ENCODE assay signal across 13 cellular contexts in genomic region chr2:105325389-105325963, GRCh38. TPM values are rescaled to one million over a fixed set of nuclear protein-coding genes. Genes with fewer than 3 reads are reported as not detected.
A peak's percentile ranks its signal among the peaks of the same experiment; 100 is the strongest.
DNase-seq lines count a peak whose midpoint lies in the region; ATAC-seq and TF ChIP-seq lines count a peak whose summit lies in the region.
"Had no signal": no experiment of that assay in that cellular context is flagged by ENCODE, and none has a peak within 500 bp of the region (broad histone marks: within the 10 kb centered on the region; RNA-seq: fewer than 3 reads in every experiment).

No MANE protein-coding gene starts in this region.

- peak; percentile 27 for DNase-seq in AG09309 (ENCODE audit: low read depth)
- peak in 1 of 2 experiments; percentile 51 for DNase-seq in HL-60 (ENCODE audit: low read depth in 1 of 2, low spot score in 1 of 2)
- DNase-seq in astrocyte of the spinal cord (ENCODE audit: low read depth, low spot score) = peak; percentile 64
- peak; percentile 83 for DNase-seq in iris pigment epithelial cell (ENCODE audit: low read depth)
- no peak for DNase-seq in COR-L47 (lab: John Stamatoyannopoulos, UW)
- DNase-seq in activated effector memory CD4-positive, alpha-beta T cell treated with anti-CD3 and anti-CD28 coated beads, Interleukin-2, amount 50 U/mL, for 16 hours = no peak
- no peak for DNase-seq in thyroid gland
- DNase-seq: activated CD8-positive, alpha-beta T cell treated with anti-CD3 and anti-CD28 coated beads, Interleukin-2, amount 10 ng/mL, durations not matched to agents 7 days and 5 days; anterior cingulate cortex; left cardiac atrium; NCI-H524 had no signal

- no peaks in the 10 kb centered on the region for H3K36me3 ChIP-seq in thyroid gland
- H3K36me3 ChIP-seq: thoracic aorta had no signal

- no peak overlapping the region for H3K4me3 ChIP-seq in AG09309 (ENCODE audit: control insufficient read depth, low read depth, low read length)
- H3K4me3 ChIP-seq in HL-60 (replicated peaks; ENCODE audit: insufficient read depth, low read length) = no peak overlapping the region
- H3K4me3 ChIP-seq in astrocyte of the spinal cord (ENCODE audit: low read depth, low read length) = no peak overlapping the region
- H3K4me3 ChIP-seq in thyroid gland (replicated peaks in 1 of 3) = no peak overlapping the region
- H3K4me3 ChIP-seq: thoracic aorta had no signal

- TF ChIP-seq CTCF in AG09309 (IDR thresholded peaks at IDR 0.05; ENCODE audit: control insufficient read depth, insufficient read depth, low read depth, low read length, missing control alignments) (no peak), HL-60 (IDR thresholded peaks at IDR 0.05; ENCODE audit: insufficient read depth, low read length) (no peak), astrocyte of the spinal cord (IDR thresholded peaks at IDR 0.05; ENCODE audit: low read depth, low read length) (no peak), thyroid gland (IDR thresholded peaks at IDR 0.05) (no peak)

- in situ Hi-C loops in astrocyte of the spinal cord (cut with HindIII; ENCODE audit: low sequenced_read_pairs) = no loop called here

- peaks cover 19 to 22% of the 10 kb centered on the region in 2 donors for H3K4me1 ChIP-seq in thyroid gland

- ATAC-seq in GM21528 (IDR thresholded peaks at IDR 0.05; ENCODE audit: low FRiP score, unreplicated experiment) = no peak
- ATAC-seq: activated CD8-positive, alpha-beta T cell treated with anti-CD3 and anti-CD28 coated beads, Interleukin-2, amount 10 ng/mL, durations not matched to agents 7 days and 5 days; left cardiac atrium had no signal

- WGBS in thyroid gland, 2 donors = 73 to 79% methylated on average over 3 of the region's 3 CpGs

- H3K27ac ChIP-seq in HL-60 (replicated peaks) (peak overlapping the region; percentile 28), thyroid gland (peak overlapping the region in 1 of 3 donors; percentile 6)
- H3K27ac ChIP-seq: thoracic aorta had no signal

- no peaks in the 10 kb centered on the region for H3K9me3 ChIP-seq in thyroid gland
- H3K9me3 ChIP-seq: thoracic aorta had no signal

- no peaks in the 10 kb centered on the region for H3K27me3 ChIP-seq in HL-60 (ENCODE audit: insufficient read depth, poor library complexity, severe bottlenecking)
- no peaks in the 10 kb centered on the region for H3K27me3 ChIP-seq in thyroid gland

- no peak for TF ChIP-seq POLR2A in thyroid gland (IDR thresholded peaks at IDR 0.05)

- intact Hi-C loops in thyroid gland (cut with DNase I) = no loop called here

RNA-seq across cellular contexts. Expression of gene TGFBRAP1, which starts 4.1 kb away (rescaled TPM):
- 10 to 100 TPM; 35.4 to 53.2 (median 40.1) TPM for total RNA-seq in thyroid gland

RNA-seq across cellular contexts. Expression of gene C2orf49, which starts 11.9 kb away (rescaled TPM):
- total RNA-seq in thyroid gland = 10 to 100 TPM; 16.6 to 41.1 (median 22.1) TPM

Comparison
In these comparisons a context has a peak if more than half of its experiments do, and no peak if none do; other contexts are left out.
1. DNase-seq: peak in AG09309 (single experiment), astrocyte of the spinal cord (single experiment) and iris pigment epithelial cell (single experiment); none in COR-L47 (single experiment), activated effector memory CD4-positive, alpha-beta T cell treated with anti-CD3 and anti-CD28 coated beads, Interleukin-2, amount 50 U/mL, for 16 hours (single experiment) and thyroid gland (0 of 2).